8 cellular contexts compared by ENCODE assay signal in genomic region chr10:62610649-62611229, GRCh38.
DNase-seq lines count a peak whose midpoint lies in the region; ATAC-seq and TF ChIP-seq lines count a peak whose summit lies in the region.

No MANE protein-coding gene starts in this region.

- ATAC-seq in GM18502 (IDR thresholded peaks at IDR 0.05; ENCODE audit: poor library complexity, unreplicated experiment) = peak; percentile 76
- ATAC-seq in HG02938 (IDR thresholded peaks at IDR 0.05; ENCODE audit: unreplicated experiment) = peak; percentile 68
- ATAC-seq in natural killer cell treated with Interleukin-12 subunit alpha and Interleukin-12 subunit beta and Interleukin-15 and Interleukin-18, amount 100 ng/mL, for 72 hours = peak in 1 of 2 donors; percentile 64

- DNase-seq in 8988T (peak; percentile 34), NCI-H526 treated with DMSO at 0.1 percent for 48 hours (lab: John Stamatoyannopoulos, UW) (peak; percentile 4), epithelial cell of proximal tubule (ENCODE audit: low read depth) (no peak), substantia nigra (lab: John Stamatoyannopoulos, UW) (peak in 25 of 49 donors; percentile 3 to 48 (median 19))
- DNase-seq in activated CD8-positive, alpha-beta memory T cell treated with anti-CD3 and anti-CD28 coated beads for 48 hours (ENCODE audit: low read depth in 2 of 3, low spot score in 2 of 3) = peak; percentile 40 to 56 (median 48)
- peak; percentile 75 for DNase-seq in natural killer cell treated with Interleukin-12 subunit alpha and Interleukin-12 subunit beta and Interleukin-15 and Interleukin-18, amount 100 ng/mL, for 72 hours (ENCODE audit: low spot score)

- peaks cover 46 to 47% of the 10 kb centered on the region in 2 donors for H3K4me1 Mint-ChIP-seq in natural killer cell treated with Interleukin-12 subunit alpha and Interleukin-12 subunit beta and Interleukin-15 and Interleukin-18, amount 100 ng/mL, for 72 hours (ENCODE audit: low read depth in 2 of 2)

- H3K4me3 ChIP-seq in epithelial cell of proximal tubule (ENCODE audit: low read depth, low read length) = no peak overlapping the region

- no peaks in the 10 kb centered on the region for H3K36me3 Mint-ChIP-seq in natural killer cell treated with Interleukin-12 subunit alpha and Interleukin-12 subunit beta and Interleukin-15 and Interleukin-18, amount 100 ng/mL, for 72 hours

- H3K27ac ChIP-seq in substantia nigra (ENCODE audit: low read depth, low read length, poor library complexity, severe bottlenecking) = no peak overlapping the region

- no peak overlapping the region for H3K4me3 Mint-ChIP-seq in natural killer cell treated with Interleukin-12 subunit alpha and Interleukin-12 subunit beta and Interleukin-15 and Interleukin-18, amount 100 ng/mL, for 72 hours

- TF ChIP-seq CTCF in epithelial cell of proximal tubule (conservative IDR thresholded peaks at IDR 0.05; ENCODE audit: low read depth, low read length) = peak; percentile 95

- H3K27ac Mint-ChIP-seq in natural killer cell treated with Interleukin-12 subunit alpha and Interleukin-12 subunit beta and Interleukin-15 and Interleukin-18, amount 100 ng/mL, for 72 hours = peak overlapping the region; percentile 11 to 74

- H3K9me3 Mint-ChIP-seq in natural killer cell treated with Interleukin-12 subunit alpha and Interleukin-12 subunit beta and Interleukin-15 and Interleukin-18, amount 100 ng/mL, for 72 hours = peaks cover 4% of the 10 kb centered on the region

- H3K27me3 Mint-ChIP-seq in natural killer cell treated with Interleukin-12 subunit alpha and Interleukin-12 subunit beta and Interleukin-15 and Interleukin-18, amount 100 ng/mL, for 72 hours = no peaks in the 10 kb centered on the region
